1 cellular context compared by ENCODE assay signal in the genomic region with DNA sequence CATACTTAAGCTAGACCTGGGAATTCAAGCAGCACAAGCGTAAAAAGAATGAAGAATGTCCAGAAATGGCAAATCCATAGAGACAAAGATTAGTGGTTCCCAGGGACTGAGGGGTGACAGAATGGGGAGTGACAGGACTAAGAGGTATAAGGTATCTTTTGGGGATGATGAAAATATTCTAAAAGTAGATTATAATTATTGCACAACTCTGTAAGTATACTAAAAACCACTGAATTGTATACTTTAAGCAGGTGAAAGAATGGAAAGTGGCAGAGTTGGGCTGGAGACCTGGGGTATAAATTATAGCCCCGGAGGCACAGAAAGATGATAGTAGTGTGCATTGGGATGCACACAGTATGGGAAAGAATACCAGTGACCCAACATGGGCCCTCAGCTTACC.
TF ChIP-seq lines count a peak whose summit lies in the region.

No MANE protein-coding gene starts in this region.

TF ChIP-seq in GM12878, 131 proteins besides CTCF, POLR2A, EP300 and RAD21:
- TF ChIP-seq, protein P1, sequence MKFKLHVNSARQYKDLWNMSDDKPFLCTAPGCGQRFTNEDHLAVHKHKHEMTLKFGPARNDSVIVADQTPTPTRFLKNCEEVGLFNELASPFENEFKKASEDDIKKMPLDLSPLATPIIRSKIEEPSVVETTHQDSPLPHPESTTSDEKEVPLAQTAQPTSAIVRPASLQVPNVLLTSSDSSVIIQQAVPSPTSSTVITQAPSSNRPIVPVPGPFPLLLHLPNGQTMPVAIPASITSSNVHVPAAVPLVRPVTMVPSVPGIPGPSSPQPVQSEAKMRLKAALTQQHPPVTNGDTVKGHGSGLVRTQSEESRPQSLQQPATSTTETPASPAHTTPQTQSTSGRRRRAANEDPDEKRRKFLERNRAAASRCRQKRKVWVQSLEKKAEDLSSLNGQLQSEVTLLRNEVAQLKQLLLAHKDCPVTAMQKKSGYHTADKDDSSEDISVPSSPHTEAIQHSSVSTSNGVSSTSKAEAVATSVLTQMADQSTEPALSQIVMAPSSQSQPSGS (IDR thresholded peaks at IDR 0.05; ENCODE audit: low read length), result no peak
- TF ChIP-seq EGR1 (IDR thresholded peaks at IDR 0.05; ENCODE audit: borderline replicate concordance in 1 of 2, low read depth in 2 of 2, low read length in 2 of 2), result no peak
- TF ChIP-seq CEBPB (IDR thresholded peaks at IDR 0.05; ENCODE audit: borderline replicate concordance in 1 of 2, low read depth in 2 of 2, low read length in 2 of 2), result no peak
- TF ChIP-seq BHLHE40 (IDR thresholded peaks at IDR 0.05; ENCODE audit: borderline replicate concordance in 1 of 2, low read depth in 2 of 2, low read length in 1 of 2), result no peak
- no peak for TF ChIP-seq DPF2 (IDR thresholded peaks at IDR 0.05)
- TF ChIP-seq, protein P2, sequence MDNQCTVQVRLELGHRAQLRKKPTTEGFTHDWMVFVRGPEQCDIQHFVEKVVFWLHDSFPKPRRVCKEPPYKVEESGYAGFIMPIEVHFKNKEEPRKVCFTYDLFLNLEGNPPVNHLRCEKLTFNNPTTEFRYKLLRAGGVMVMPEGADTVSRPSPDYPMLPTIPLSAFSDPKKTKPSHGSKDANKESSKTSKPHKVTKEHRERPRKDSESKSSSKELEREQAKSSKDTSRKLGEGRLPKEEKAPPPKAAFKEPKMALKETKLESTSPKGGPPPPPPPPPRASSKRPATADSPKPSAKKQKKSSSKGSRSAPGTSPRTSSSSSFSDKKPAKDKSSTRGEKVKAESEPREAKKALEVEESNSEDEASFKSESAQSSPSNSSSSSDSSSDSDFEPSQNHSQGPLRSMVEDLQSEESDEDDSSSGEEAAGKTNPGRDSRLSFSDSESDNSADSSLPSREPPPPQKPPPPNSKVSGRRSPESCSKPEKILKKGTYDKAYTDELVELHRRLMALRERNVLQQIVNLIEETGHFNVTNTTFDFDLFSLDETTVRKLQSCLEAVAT (IDR thresholded peaks at IDR 0.05), result no peak
- TF ChIP-seq ESRRA (IDR thresholded peaks at IDR 0.05; ENCODE audit: low read length), result no peak
- no peak for TF ChIP-seq TCF12 (IDR thresholded peaks at IDR 0.05; ENCODE audit: low read depth, low read length)
- TF ChIP-seq, protein P3, sequence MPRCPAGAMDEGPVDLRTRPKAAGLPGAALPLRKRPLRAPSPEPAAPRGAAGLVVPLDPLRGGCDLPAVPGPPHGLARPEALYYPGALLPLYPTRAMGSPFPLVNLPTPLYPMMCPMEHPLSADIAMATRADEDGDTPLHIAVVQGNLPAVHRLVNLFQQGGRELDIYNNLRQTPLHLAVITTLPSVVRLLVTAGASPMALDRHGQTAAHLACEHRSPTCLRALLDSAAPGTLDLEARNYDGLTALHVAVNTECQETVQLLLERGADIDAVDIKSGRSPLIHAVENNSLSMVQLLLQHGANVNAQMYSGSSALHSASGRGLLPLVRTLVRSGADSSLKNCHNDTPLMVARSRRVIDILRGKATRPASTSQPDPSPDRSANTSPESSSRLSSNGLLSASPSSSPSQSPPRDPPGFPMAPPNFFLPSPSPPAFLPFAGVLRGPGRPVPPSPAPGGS (IDR thresholded peaks at IDR 0.05; ENCODE audit: borderline replicate concordance, insufficient read depth, low read depth, low read length, poor library complexity, severe bottlenecking), result no peak
- TF ChIP-seq SKIL (IDR thresholded peaks at IDR 0.05; ENCODE audit: low read depth, poor library complexity, severe bottlenecking), result no peak
- TF ChIP-seq CHD4 (IDR thresholded peaks at IDR 0.05), result no peak
- no peak for TF ChIP-seq BCL11A (IDR thresholded peaks at IDR 0.05; ENCODE audit: low read depth, low read length)
